Comparison of ENCODE assay signal across 25 cellular contexts in genomic region chr19:56125806-56126590, GRCh38. TPM values are rescaled to one million over a fixed set of nuclear protein-coding genes. Genes with fewer than 3 reads are reported as not detected.
DNase-seq lines count a peak whose midpoint lies in the region; ATAC-seq and TF ChIP-seq lines count a peak whose summit lies in the region.
"Had no signal": no experiment of that assay in that cellular context is flagged by ENCODE, and none has a peak within 500 bp of the region (broad histone marks: within the 10 kb centered on the region; RNA-seq: fewer than 3 reads in every experiment).

No MANE protein-coding gene starts in this region.

- peaks cover 15% of the 10 kb centered on the region for H3K4me1 Mint-ChIP-seq in glutamatergic neuron (ENCODE audit: low read depth, unreplicated experiment)

- ATAC-seq in GM21737 (IDR thresholded peaks at IDR 0.05; ENCODE audit: unreplicated experiment): no peak
- ATAC-seq: activated CD4-positive, alpha-beta T cell treated with anti-CD3 and anti-CD28 coated beads for 36 hours; activated T-cell treated with anti-CD3 and anti-CD28 coated beads, Interleukin-2, amount 50 U/mL, for 72 hours; heart left ventricle; PC-3; stimulated activated naive CD8-positive, alpha-beta T cell treated with anti-CD3 and anti-CD28 coated beads, Interleukin-15, Interleukin-2, amounts not matched to agents 100 U/mL and 50 U/mL, for 24 hours; T-cell had no signal

- H3K4me3 ChIP-seq in skeletal muscle cell (ENCODE audit: low read depth, low read length): no peak overlapping the region
- H3K4me3 ChIP-seq: GM23248, heart left ventricle, thyroid gland had no signal

- H3K36me3 Mint-ChIP-seq in glutamatergic neuron (ENCODE audit: unreplicated experiment): no peaks in the 10 kb centered on the region
- H3K36me3 Mint-ChIP-seq: IgD-negative memory B cell, T-cell had no signal

- H3K4me3 Mint-ChIP-seq in glutamatergic neuron (ENCODE audit: unreplicated experiment): peak overlapping the region; percentile 52
- H3K4me3 Mint-ChIP-seq: activated CD4-positive, alpha-beta T cell treated with anti-CD3 and anti-CD28 coated beads for 36 hours; activated naive CD4-positive, alpha-beta T cell treated with anti-CD3 and anti-CD28 coated beads for 36 hours; activated T-cell treated with anti-CD3 and anti-CD28 coated beads, Interleukin-2, amount 50 U/mL, for 72 hours; IgD-negative memory B cell had no signal

- peaks cover 8% of the 10 kb centered on the region for H3K27me3 Mint-ChIP-seq in glutamatergic neuron (ENCODE audit: unreplicated experiment)
- H3K27me3 Mint-ChIP-seq: activated CD4-positive, alpha-beta T cell treated with anti-CD3 and anti-CD28 coated beads for 36 hours; IgD-negative memory B cell; progenitor cell of endocrine pancreas; T-cell had no signal

- peak; percentile 60 for DNase-seq in DMS 273 (lab: John Stamatoyannopoulos, UW; ENCODE audit: unreplicated experiment)
- DNase-seq in DMS 273 treated with DMSO at 0.1 percent for 48 hours (lab: John Stamatoyannopoulos, UW): no peak
- peak; percentile 49 to 88 for DNase-seq in NCI-H524 (lab: John Stamatoyannopoulos, UW)
- DNase-seq in glutamatergic neuron: no peak
- DNase-seq in skeletal muscle cell (ENCODE audit: low read depth): peak; percentile 35
- no peak for DNase-seq in NK-92 treated with Interleukin-12 subunit alpha and Interleukin-12 subunit beta, amount 100 ng/mL, for 24 hours (lab: John Stamatoyannopoulos, UW)
- DNase-seq in NCI-H345 (lab: John Stamatoyannopoulos, UW): no peak
- DNase-seq: activated CD4-positive, alpha-beta T cell treated with anti-CD3 and anti-CD28 coated beads for 36 hours; activated naive CD4-positive, alpha-beta T cell treated with anti-CD3 and anti-CD28 coated beads for 36 hours; activated T-cell treated with anti-CD3 and anti-CD28 coated beads, Interleukin-2, amount 50 U/mL, for 72 hours; DMS79 treated with DMSO at 0.1 percent for 48 hours; GM23248; mesendoderm; NCI-H1436; NCI-H2171; PC-3; stimulated activated CD4-positive, alpha-beta T cell treated with anti-CD3 and anti-CD28 coated beads, Interleukin-4, amount 100 ng/mL, for 4 hours; stimulated activated naive CD8-positive, alpha-beta T cell treated with anti-CD3 and anti-CD28 coated beads, Interleukin-15, Interleukin-2, amounts not matched to agents 100 U/mL and 50 U/mL, for 24 hours; T-cell; thyroid gland had no signal

- H3K27ac Mint-ChIP-seq in glutamatergic neuron (ENCODE audit: unreplicated experiment): peak overlapping the region; percentile 83
- H3K27ac Mint-ChIP-seq: activated CD4-positive, alpha-beta T cell treated with anti-CD3 and anti-CD28 coated beads for 36 hours; activated naive CD4-positive, alpha-beta T cell treated with anti-CD3 and anti-CD28 coated beads for 36 hours; activated T-cell treated with anti-CD3 and anti-CD28 coated beads, Interleukin-2, amount 50 U/mL, for 72 hours; progenitor cell of endocrine pancreas had no signal

- H3K9me3 Mint-ChIP-seq in glutamatergic neuron (ENCODE audit: unreplicated experiment): peaks cover 6% of the 10 kb centered on the region
- H3K9me3 Mint-ChIP-seq: activated naive CD4-positive, alpha-beta T cell treated with anti-CD3 and anti-CD28 coated beads for 36 hours; activated T-cell treated with anti-CD3 and anti-CD28 coated beads, Interleukin-2, amount 50 U/mL, for 72 hours; IgD-negative memory B cell; T-cell had no signal

- TF ChIP-seq CTCF in glutamatergic neuron (IDR thresholded peaks at IDR 0.05; ENCODE audit: partially characterized antibody, unreplicated experiment): no peak

RNA-seq across cellular contexts. Expression of gene ZNF787, which starts 4.9 kb away (rescaled TPM):
- 59.7 TPM for total RNA-seq in glutamatergic neuron (ENCODE audit: unreplicated experiment)

RNA-seq across cellular contexts. Expression of gene ZNF444, which starts 15.1 kb away (rescaled TPM):
- 56.9 TPM for total RNA-seq in glutamatergic neuron (ENCODE audit: unreplicated experiment)

RNA-seq across cellular contexts. Expression of gene GALP, which starts 49.8 kb away (rescaled TPM):
- total RNA-seq in glutamatergic neuron (ENCODE audit: unreplicated experiment): not detected
- total RNA-seq: activated CD4-positive, alpha-beta T cell treated with anti-CD3 and anti-CD28 coated beads for 36 hours; activated naive CD4-positive, alpha-beta T cell treated with anti-CD3 and anti-CD28 coated beads for 36 hours; activated T-cell treated with anti-CD3 and anti-CD28 coated beads, Interleukin-2, amount 50 U/mL, for 72 hours; GM23248; heart left ventricle; MCF 10A; PC-3; progenitor cell of endocrine pancreas; T-cell; thyroid gland had no signal

Comparison
In these comparisons a context has a peak if more than half of its experiments do, and no peak if none do; other contexts are left out.
1. DNase-seq: peak in DMS 273 (single experiment), NCI-H524 (2 of 2) and skeletal muscle cell (single experiment); none in DMS 273 treated with DMSO at 0.1 percent for 48 hours (single experiment), glutamatergic neuron (single experiment), NK-92 treated with Interleukin-12 subunit alpha and Interleukin-12 subunit beta, amount 100 ng/mL, for 24 hours (single experiment) and NCI-H345 (single experiment).